ENCODE assay signal across 20 cellular contexts in genomic region chr3:119950666-119951325, GRCh38.
A peak's percentile ranks its signal among the peaks of the same experiment; 100 is the strongest.
DNase-seq lines count a peak whose midpoint lies in the region; ATAC-seq and TF ChIP-seq lines count a peak whose summit lies in the region.
"Had no signal": no experiment of that assay in that cellular context is flagged by ENCODE, and none has a peak within 500 bp of the region (broad histone marks: within the 10 kb centered on the region; RNA-seq: fewer than 3 reads in every experiment).

No MANE protein-coding gene starts in this region.

- POLR2A ChIA-PET in WTC11 (lab: Charles Lee), result no interaction called here
- POLR2A ChIA-PET in activated CD4-positive, alpha-beta T cell treated with anti-CD3 and anti-CD28 coated beads, Interleukin-2, amount 10 ng/mL, durations not matched to agents 7 days and 5 days (lab: Charles Lee), result no interaction called here

- H3K9me3 Mint-ChIP-seq in WTC11 (no peaks in the 10 kb centered on the region), nephron progenitor cell (no peaks in the 10 kb centered on the region)
- no peaks in the 10 kb centered on the region for H3K9me3 Mint-ChIP-seq in activated CD4-positive, alpha-beta T cell treated with anti-CD3 and anti-CD28 coated beads, Interleukin-2, amount 10 ng/mL, durations not matched to agents 7 days and 5 days

- H3K4me1 Mint-ChIP-seq in WTC11 (peaks cover 12% of the 10 kb centered on the region), nephron progenitor cell (no peaks in the 10 kb centered on the region)
- peaks cover 4% of the 10 kb centered on the region for H3K4me1 Mint-ChIP-seq in activated CD4-positive, alpha-beta T cell treated with anti-CD3 and anti-CD28 coated beads, Interleukin-2, amount 10 ng/mL, durations not matched to agents 7 days and 5 days

- H3K4me2 ChIP-seq in smooth muscle cell, result no peak overlapping the region
- H3K4me2 ChIP-seq: KMS-11 had no signal

- H3K36me3 Mint-ChIP-seq in WTC11 (no peaks in the 10 kb centered on the region), nephron progenitor cell (ENCODE audit: low read depth) (peaks cover 2% of the 10 kb centered on the region)
- H3K36me3 Mint-ChIP-seq in activated CD4-positive, alpha-beta T cell treated with anti-CD3 and anti-CD28 coated beads, Interleukin-2, amount 10 ng/mL, durations not matched to agents 7 days and 5 days (ENCODE audit: low read depth), result peaks cover 6% of the 10 kb centered on the region

- H2AFZ ChIP-seq in smooth muscle cell (ENCODE audit: low read depth), result no peak overlapping the region

- H3K27ac Mint-ChIP-seq in WTC11, result peak overlapping the region; percentile 67
- H3K27ac Mint-ChIP-seq in nephron progenitor cell, result peak overlapping the region; percentile 65
- H3K27ac Mint-ChIP-seq in activated CD4-positive, alpha-beta T cell treated with anti-CD3 and anti-CD28 coated beads, Interleukin-2, amount 10 ng/mL, durations not matched to agents 7 days and 5 days, result no peak overlapping the region

- TF ChIP-seq CTCF in cardiac muscle cell (IDR thresholded peaks at IDR 0.05; ENCODE audit: low read depth, low read length), result no peak
- TF ChIP-seq CTCF in right atrium auricular region (IDR thresholded peaks at IDR 0.05), result no peak
- no peak for TF ChIP-seq CTCF in WTC11 (IDR thresholded peaks at IDR 0.05)
- TF ChIP-seq CTCF in nephron progenitor cell (IDR thresholded peaks at IDR 0.05), result no peak
- TF ChIP-seq CTCF in smooth muscle cell (IDR thresholded peaks at IDR 0.05; ENCODE audit: borderline replicate concordance, insufficient read depth, poor library complexity, severe bottlenecking), result no peak

- H4K20me1 ChIP-seq in smooth muscle cell (ENCODE audit: low read depth), result no peaks in the 10 kb centered on the region

- H3K9ac ChIP-seq in smooth muscle cell (ENCODE audit: low read depth), result no peak overlapping the region
- H3K9ac ChIP-seq: KMS-11 had no signal

- H3K36me3 ChIP-seq in cardiac muscle cell (no peaks in the 10 kb centered on the region), right atrium auricular region (no peaks in the 10 kb centered on the region), smooth muscle cell (ENCODE audit: low read depth) (no peaks in the 10 kb centered on the region)

- H3F3A ChIP-seq in smooth muscle cell (ENCODE audit: low read depth), result no peaks in the 10 kb centered on the region

- H3K27me3 Mint-ChIP-seq in WTC11 (ENCODE audit: low read depth) (no peaks in the 10 kb centered on the region), nephron progenitor cell (ENCODE audit: low read depth, poor library complexity) (peaks cover 2% of the 10 kb centered on the region)
- H3K27me3 Mint-ChIP-seq in activated CD4-positive, alpha-beta T cell treated with anti-CD3 and anti-CD28 coated beads, Interleukin-2, amount 10 ng/mL, durations not matched to agents 7 days and 5 days, result no peaks in the 10 kb centered on the region

- peaks cover 77% of the 10 kb centered on the region for H3K79me2 ChIP-seq in smooth muscle cell (ENCODE audit: low read depth)

- H3K9me3 ChIP-seq in cardiac muscle cell (ENCODE audit: low read depth) (no peaks in the 10 kb centered on the region), right atrium auricular region (no peaks in the 10 kb centered on the region), smooth muscle cell (replicated peaks; ENCODE audit: low read depth) (no peaks in the 10 kb centered on the region)

- peak; percentile 28; the same call in 1 of the 2 replicates for ATAC-seq in WTC11

- H3K4me1 ChIP-seq in cardiac muscle cell (ENCODE audit: low read depth) (no peaks in the 10 kb centered on the region), right atrium auricular region (peaks cover 0 to 19% of the 10 kb centered on the region in 2 donors), smooth muscle cell (ENCODE audit: low read depth) (no peaks in the 10 kb centered on the region)

- 97% methylated on average over 3 of the region's 3 CpGs for WGBS in smooth muscle cell (ENCODE audit: low lambda C conversion rate)

- CTCF ChIA-PET in WTC11 (lab: Charles Lee), result no interaction called here
- CTCF ChIA-PET in activated CD4-positive, alpha-beta T cell treated with anti-CD3 and anti-CD28 coated beads, Interleukin-2, amount 10 ng/mL, durations not matched to agents 7 days and 5 days (lab: Charles Lee), result no interaction called here

- H3K4me3 Mint-ChIP-seq in WTC11 (no peak overlapping the region), nephron progenitor cell (no peak overlapping the region)
- no peak overlapping the region for H3K4me3 Mint-ChIP-seq in activated CD4-positive, alpha-beta T cell treated with anti-CD3 and anti-CD28 coated beads, Interleukin-2, amount 10 ng/mL, durations not matched to agents 7 days and 5 days

- H3K4me3 ChIP-seq in cardiac muscle cell (no peak overlapping the region), right atrium auricular region (no peak overlapping the region), smooth muscle cell (no peak overlapping the region)

- H3K27me3 ChIP-seq in cardiac muscle cell (no peaks in the 10 kb centered on the region), right atrium auricular region (no peaks in the 10 kb centered on the region), smooth muscle cell (ENCODE audit: low read depth) (no peaks in the 10 kb centered on the region)

- DNase-seq in cardiac muscle cell (ENCODE audit: low read depth in 1 of 2, low spot score in 1 of 2) (no peak), right atrium auricular region (ENCODE audit: low spot score) (no peak), WTC11 (ENCODE audit: low spot score) (no peak), nephron progenitor cell (no peak), OCI-M1 (lab: John Stamatoyannopoulos, UW) (no peak), smooth muscle cell (lab: John Stamatoyannopoulos, UW; ENCODE audit: unreplicated experiment) (no peak)
- DNase-seq in activated CD4-positive, alpha-beta T cell treated with anti-CD3 and anti-CD28 coated beads, Interleukin-2, amount 10 ng/mL, durations not matched to agents 7 days and 5 days, result no peak
- DNase-seq: AML-193, DMS53, HCEC 1CT, IMR-90, NCI-H1105, NCI-H146, NCI-H2029, NCI-H226, NCI-H510A treated with DMSO at 0.1 percent for 48 hours, NCI-H748 treated with DMSO at 0.1 percent for 48 hours had no signal

- H3K27ac ChIP-seq in cardiac muscle cell (peak overlapping the region; percentile 40), right atrium auricular region (no peak overlapping the region), smooth muscle cell (ENCODE audit: low read depth) (no peak overlapping the region)
- H3K27ac ChIP-seq: C4-2B, KMS-11, RWPE1 had no signal

TF ChIP-seq in WTC11, 78 proteins besides CTCF, POLR2A, EP300 and RAD21:
- no peak for TF ChIP-seq NFE2L1 (CRISPR knock-in tag; IDR thresholded peaks at IDR 0.05)
- no peak for TF ChIP-seq NR1H2 (CRISPR knock-in tag; IDR thresholded peaks at IDR 0.05)
- TF ChIP-seq AFF4 (CRISPR knock-in tag; IDR thresholded peaks at IDR 0.05; ENCODE audit: borderline replicate concordance), result no peak
- no peak for TF ChIP-seq MLX (CRISPR knock-in tag; IDR thresholded peaks at IDR 0.05)
- no peak for TF ChIP-seq STAT6 (CRISPR knock-in tag; conservative IDR thresholded peaks at IDR 0.05; ENCODE audit: low read depth)
